Comparison of ENCODE assay signal across 1 cellular context in genomic region chr20:34875657-34876160, GRCh38.
TF ChIP-seq lines count a peak whose summit lies in the region.

No MANE protein-coding gene starts in this region.

TF ChIP-seq in HepG2, 621 proteins besides CTCF, POLR2A, EP300 and RAD21 (continued from another document and continues in another):
- no peak for TF ChIP-seq ZXDC (CRISPR knock-in tag; IDR thresholded peaks at IDR 0.05)
- TF ChIP-seq KDM5A (IDR thresholded peaks at IDR 0.05; ENCODE audit: borderline replicate concordance, low read length): no peak
- TF ChIP-seq MTF2 (CRISPR knock-in tag; IDR thresholded peaks at IDR 0.05; ENCODE audit: borderline replicate concordance): no peak
- TF ChIP-seq GLMP (CRISPR knock-in tag; IDR thresholded peaks at IDR 0.05; ENCODE audit: borderline replicate concordance): no peak
- TF ChIP-seq ZFY (CRISPR knock-in tag; IDR thresholded peaks at IDR 0.05): no peak
- peak; percentile 52; the same call in 1 of the 2 replicates for TF ChIP-seq ZFP37 (CRISPR knock-in tag; IDR thresholded peaks at IDR 0.05; ENCODE audit: borderline replicate concordance)
- TF ChIP-seq MTERF4 (CRISPR knock-in tag; IDR thresholded peaks at IDR 0.05): no peak
- no peak for TF ChIP-seq ZNF800 (CRISPR knock-in tag; IDR thresholded peaks at IDR 0.05)
- no peak for TF ChIP-seq ZC3H4 (CRISPR knock-in tag; IDR thresholded peaks at IDR 0.05; ENCODE audit: borderline replicate concordance)
- TF ChIP-seq PREB (CRISPR knock-in tag; IDR thresholded peaks at IDR 0.05): no peak
- TF ChIP-seq CEBPZ (IDR thresholded peaks at IDR 0.05; ENCODE audit: low read length): no peak
- TF ChIP-seq ELF1 (CRISPR knock-in tag; IDR thresholded peaks at IDR 0.05): 0 out of 2 replicates have a peak, but pooled peaks have one; percentile 46
- TF ChIP-seq KDM6A (CRISPR knock-in tag; IDR thresholded peaks at IDR 0.05; ENCODE audit: low read depth): no peak
- TF ChIP-seq ZNF441 (CRISPR knock-in tag; IDR thresholded peaks at IDR 0.05; ENCODE audit: borderline replicate concordance): 0 out of 2 replicates have a peak, but pooled peaks have one; percentile 2
- peak; percentile 66; the same call in 1 of the 2 replicates for TF ChIP-seq HMGXB3 (CRISPR knock-in tag; IDR thresholded peaks at IDR 0.05; ENCODE audit: borderline replicate concordance)
- peak; percentile 59; the same call in 1 of the 2 replicates for TF ChIP-seq ZNF124 (CRISPR knock-in tag; IDR thresholded peaks at IDR 0.05)
- peak; percentile 50; the same call in 1 of the 2 replicates for TF ChIP-seq ZFP1 (CRISPR knock-in tag; IDR thresholded peaks at IDR 0.05)
- TF ChIP-seq TARDBP (CRISPR knock-in tag; IDR thresholded peaks at IDR 0.05): peak; percentile 71; the same call in 1 of the 2 replicates
- no peak for TF ChIP-seq RELA (CRISPR knock-in tag; IDR thresholded peaks at IDR 0.05)
- TF ChIP-seq ZSCAN30 (CRISPR knock-in tag; IDR thresholded peaks at IDR 0.05): no peak
- no peak for TF ChIP-seq FOSL1 (CRISPR knock-in tag; IDR thresholded peaks at IDR 0.05; ENCODE audit: borderline replicate concordance)
- no peak for TF ChIP-seq REST (IDR thresholded peaks at IDR 0.05; ENCODE audit: borderline replicate concordance in 1 of 2, low read depth in 1 of 2, low read length in 2 of 2)
- peak; percentile 66 for TF ChIP-seq MAX (IDR thresholded peaks at IDR 0.05)
- no peak for TF ChIP-seq ZBTB42 (CRISPR knock-in tag; IDR thresholded peaks at IDR 0.05)
- TF ChIP-seq ZNF598 (CRISPR knock-in tag; IDR thresholded peaks at IDR 0.05; ENCODE audit: borderline replicate concordance): no peak
- TF ChIP-seq ZNF703 (CRISPR knock-in tag; IDR thresholded peaks at IDR 0.05; ENCODE audit: borderline replicate concordance): no peak
- no peak for TF ChIP-seq ZNF460 (CRISPR knock-in tag; IDR thresholded peaks at IDR 0.05; ENCODE audit: borderline replicate concordance)
- no peak for TF ChIP-seq NR2C2 (CRISPR knock-in tag; IDR thresholded peaks at IDR 0.05; ENCODE audit: borderline replicate concordance)
- TF ChIP-seq ZNF430 (CRISPR knock-in tag; IDR thresholded peaks at IDR 0.05): no peak
- no peak for TF ChIP-seq ZBTB34 (CRISPR knock-in tag; IDR thresholded peaks at IDR 0.05)
- no peak for TF ChIP-seq FOXP1 (IDR thresholded peaks at IDR 0.05)
- peak; percentile 6; the same call in 1 of the 2 replicates for TF ChIP-seq FOXP1 (CRISPR knock-in tag; IDR thresholded peaks at IDR 0.05)
- peak; percentile 63; the same call in 1 of the 2 replicates for TF ChIP-seq CCDC6 (CRISPR knock-in tag; IDR thresholded peaks at IDR 0.05)
- TF ChIP-seq TOPORS (CRISPR knock-in tag; IDR thresholded peaks at IDR 0.05): no peak
- TF ChIP-seq ZSCAN25 (CRISPR knock-in tag; IDR thresholded peaks at IDR 0.05): no peak
- TF ChIP-seq NCOA5 (CRISPR knock-in tag; IDR thresholded peaks at IDR 0.05): no peak
- TF ChIP-seq POLR2G (IDR thresholded peaks at IDR 0.05; ENCODE audit: low read depth, low read length): no peak
- TF ChIP-seq ZNF678 (CRISPR knock-in tag; IDR thresholded peaks at IDR 0.05): no peak
- peak; percentile 77 for TF ChIP-seq ETV5 (CRISPR knock-in tag; IDR thresholded peaks at IDR 0.05; ENCODE audit: borderline replicate concordance)
- TF ChIP-seq ZNF629 (CRISPR knock-in tag; conservative IDR thresholded peaks at IDR 0.05): no peak
- TF ChIP-seq ZNF724P (CRISPR knock-in tag; IDR thresholded peaks at IDR 0.05; ENCODE audit: borderline replicate concordance): no peak
